In genomic region chr20:33372993-33373441, GRCh38 we compare ENCODE assay signal across 1 cellular context.
A peak's percentile ranks its signal among the peaks of the same experiment; 100 is the strongest.
TF ChIP-seq lines count a peak whose summit lies in the region.

No MANE protein-coding gene starts in this region.

TF ChIP-seq in HepG2, 621 proteins besides CTCF, POLR2A, EP300 and RAD21 (continued from another document and continues in another):
- TF ChIP-seq DMTF1 (CRISPR knock-in tag; IDR thresholded peaks at IDR 0.05) (no peak), SNRNP70 (IDR thresholded peaks at IDR 0.05; ENCODE audit: low read depth, low read length) (no peak), NBN (conservative IDR thresholded peaks at IDR 0.05) (no peak), BRF2 (CRISPR knock-in tag; IDR thresholded peaks at IDR 0.05) (no peak), ZNF350 (CRISPR knock-in tag; IDR thresholded peaks at IDR 0.05; ENCODE audit: borderline replicate concordance, low read depth) (no peak), HMGXB4 (CRISPR knock-in tag; IDR thresholded peaks at IDR 0.05; ENCODE audit: borderline replicate concordance in 1 of 2, low read depth in 1 of 2) (no peak), ZBTB44 (CRISPR knock-in tag; IDR thresholded peaks at IDR 0.05) (no peak), ZNF232 (CRISPR knock-in tag; IDR thresholded peaks at IDR 0.05; ENCODE audit: borderline replicate concordance) (no peak), ZNF253 (CRISPR knock-in tag; IDR thresholded peaks at IDR 0.05; ENCODE audit: borderline replicate concordance) (peak; percentile 65; the same call in 1 of the 2 replicates), ZNF572 (CRISPR knock-in tag; IDR thresholded peaks at IDR 0.05) (no peak), ZNF263 (CRISPR knock-in tag; IDR thresholded peaks at IDR 0.05) (no peak), HMG20A (CRISPR knock-in tag; IDR thresholded peaks at IDR 0.05; ENCODE audit: borderline replicate concordance) (no peak), ZNF44 (CRISPR knock-in tag; IDR thresholded peaks at IDR 0.05) (no peak), SP5 (CRISPR knock-in tag; IDR thresholded peaks at IDR 0.05; ENCODE audit: borderline replicate concordance, low read depth) (no peak), CREBL2 (CRISPR knock-in tag; IDR thresholded peaks at IDR 0.05; ENCODE audit: borderline replicate concordance) (no peak), JUN (CRISPR knock-in tag; IDR thresholded peaks at IDR 0.05) (no peak), SAP130 (CRISPR knock-in tag; IDR thresholded peaks at IDR 0.05; ENCODE audit: low read depth) (no peak), TOE1 (CRISPR knock-in tag; IDR thresholded peaks at IDR 0.05) (no peak), HNF4G (IDR thresholded peaks at IDR 0.05; ENCODE audit: borderline replicate concordance, low read depth, low read length) (no peak), HNF4G (CRISPR knock-in tag; IDR thresholded peaks at IDR 0.05; ENCODE audit: borderline replicate concordance, low read depth) (no peak), ZZZ3 (CRISPR knock-in tag; IDR thresholded peaks at IDR 0.05; ENCODE audit: borderline replicate concordance) (no peak), ZNF746 (CRISPR knock-in tag; IDR thresholded peaks at IDR 0.05) (no peak; the same call in 1 of the 2 replicates), HIC2 (CRISPR knock-in tag; IDR thresholded peaks at IDR 0.05; ENCODE audit: low read depth) (no peak), TFDP1 (CRISPR knock-in tag; IDR thresholded peaks at IDR 0.05; ENCODE audit: borderline replicate concordance) (no peak), ZNF646 (CRISPR knock-in tag; IDR thresholded peaks at IDR 0.05) (peak; percentile 87; the same call in 1 of the 2 replicates), ZBTB34 (CRISPR knock-in tag; IDR thresholded peaks at IDR 0.05) (no peak), PCBP1 (IDR thresholded peaks at IDR 0.05; ENCODE audit: borderline replicate concordance, low read depth, low read length) (no peak), MATR3 (CRISPR knock-in tag; IDR thresholded peaks at IDR 0.05) (no peak), ZEB1 (IDR thresholded peaks at IDR 0.05; ENCODE audit: insufficient replicate concordance, low read depth) (no peak), ZNF800 (CRISPR knock-in tag; IDR thresholded peaks at IDR 0.05) (no peak), ZSCAN20 (CRISPR knock-in tag; IDR thresholded peaks at IDR 0.05; ENCODE audit: borderline replicate concordance) (no peak)
